ENCODE assay signal across 18 cellular contexts in the genomic region with DNA sequence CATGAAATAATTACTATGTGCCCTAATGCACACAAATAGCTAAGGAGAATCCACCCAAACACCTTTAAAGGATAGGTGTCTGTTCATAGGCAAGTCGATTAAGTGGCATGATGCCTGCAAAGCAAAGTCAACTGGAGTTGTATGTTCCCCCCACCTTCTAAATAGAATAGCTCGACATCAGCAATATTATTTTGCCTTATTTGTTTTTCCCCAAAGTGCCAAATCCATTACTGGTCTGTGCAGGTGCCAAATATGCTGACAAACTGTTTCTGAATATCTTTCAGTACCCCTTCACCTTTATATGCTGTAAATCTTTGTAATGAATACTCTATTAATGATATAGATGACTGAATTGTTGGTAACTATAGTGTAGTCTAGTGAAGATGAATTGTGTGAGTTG. TPM values are rescaled to one million over a fixed set of nuclear protein-coding genes. Genes with fewer than 3 reads are reported as not detected.
DNase-seq lines count a peak whose midpoint lies in the region; ATAC-seq and TF ChIP-seq lines count a peak whose summit lies in the region.
"Had no signal": no experiment of that assay in that cellular context is flagged by ENCODE, and none has a peak within 500 bp of the region (broad histone marks: within the 10 kb centered on the region; RNA-seq: fewer than 3 reads in every experiment).

No MANE protein-coding gene starts in this region.

- no peak overlapping the region for H3K4me2 ChIP-seq in neural progenitor cell

- no peak for TF ChIP-seq EP300 in stomach (IDR thresholded peaks at IDR 0.05)

- TF ChIP-seq CTCF in GM13977 (IDR thresholded peaks at IDR 0.05; ENCODE audit: extremely low read depth, insufficient read depth, missing control alignments): no peak
- TF ChIP-seq CTCF in dorsolateral prefrontal cortex (IDR thresholded peaks at IDR 0.05 in 54 of 56, conservative IDR thresholded peaks at IDR 0.05 in 2 of 56; ENCODE audit: low read depth in 1 of 56, partially characterized antibody in 56 of 56): no peak
- TF ChIP-seq CTCF in neural progenitor cell (IDR thresholded peaks at IDR 0.05): no peak
- TF ChIP-seq CTCF in stomach (IDR thresholded peaks at IDR 0.05): no peak
- no peak for TF ChIP-seq CTCF in RWPE1 (conservative IDR thresholded peaks at IDR 0.05; ENCODE audit: low read depth)

- H3K4me1 ChIP-seq in CD4-positive, CD25-positive, alpha-beta regulatory T cell (ENCODE audit: control insufficient read depth, insufficient read depth, low read length, poor library complexity, severe bottlenecking): peaks cover 28% of the 10 kb centered on the region
- H3K4me1 ChIP-seq in neural progenitor cell (no peaks in the 10 kb centered on the region), stomach (peaks cover 13 to 31% (median 24%) of the 10 kb centered on the region in 4 donors)

- H3K36me3 Mint-ChIP-seq in CD4-positive, CD25-positive, alpha-beta regulatory T cell: no peaks in the 10 kb centered on the region
- peaks cover 4% of the 10 kb centered on the region for H3K36me3 Mint-ChIP-seq in neural progenitor cell

- peaks cover 66% of the 10 kb centered on the region for H4K20me1 ChIP-seq in neural progenitor cell (ENCODE audit: low read depth)

- POLR2A ChIA-PET in RWPE1 (lab: Yijun Ruan, JAX; ENCODE audit: low non-redundant PET): no interaction called here

- no peak overlapping the region for H3K27ac Mint-ChIP-seq in CD4-positive, CD25-positive, alpha-beta regulatory T cell
- H3K27ac Mint-ChIP-seq in neural progenitor cell: no peak overlapping the region

- H3F3A ChIP-seq in neural progenitor cell (ENCODE audit: low read depth): peaks cover 15% of the 10 kb centered on the region

- no peak for DNase-seq in CD4-positive, CD25-positive, alpha-beta regulatory T cell
- DNase-seq in GM13977 (ENCODE audit: low spot score) (peak; percentile 20), dorsolateral prefrontal cortex (no peak), neural progenitor cell (ENCODE audit: low spot score) (no peak), stomach (no peak), SHP77 (lab: John Stamatoyannopoulos, UW) (no peak), RWPE1 (ENCODE audit: low spot score) (no peak)
- DNase-seq: amniotic stem cell, cerebellar nuclear complex, heart left ventricle, KBM-7, NCI-H2081 treated with DMSO at 0.1 percent for 48 hours, NCI-H510A had no signal

- H3K4me3 ChIP-seq in CD4-positive, CD25-positive, alpha-beta regulatory T cell (ENCODE audit: low read depth, low read length): no peak overlapping the region
- peak overlapping the region in 54 of 59 donors; percentile 0 to 77 (median 53) for H3K4me3 ChIP-seq in dorsolateral prefrontal cortex
- no peak overlapping the region for H3K4me3 ChIP-seq in neural progenitor cell
- H3K4me3 ChIP-seq in stomach: no peak overlapping the region
- H3K4me3 ChIP-seq: HAP-1, heart left ventricle had no signal

- intact Hi-C loops in dorsolateral prefrontal cortex (cut with DNase I): loop anchor here in 1 of 2 donors (5.0 kb wide), 1 partner anchor 188 kb away; no protein-coding TSS in a partner anchor
- intact Hi-C loops in stomach (cut with DNase I; ENCODE audit: low total_unique reads): no loop called here

- peak overlapping the region; percentile 69 to 93 (median 82) for H3K4me3 Mint-ChIP-seq in CD4-positive, CD25-positive, alpha-beta regulatory T cell
- H3K4me3 Mint-ChIP-seq in neural progenitor cell: peak overlapping the region; percentile 83

- H3K36me3 ChIP-seq in CD4-positive, CD25-positive, alpha-beta regulatory T cell (ENCODE audit: control insufficient read depth, insufficient read depth, low read length): no peaks in the 10 kb centered on the region
- H3K36me3 ChIP-seq in neural progenitor cell (no peaks in the 10 kb centered on the region), stomach (no peaks in the 10 kb centered on the region)
- H3K36me3 ChIP-seq: HAP-1, heart left ventricle, neutrophil had no signal

- H3K27me3 Mint-ChIP-seq in CD4-positive, CD25-positive, alpha-beta regulatory T cell: peaks cover 91% of the 10 kb centered on the region
- peaks cover 80% of the 10 kb centered on the region for H3K27me3 Mint-ChIP-seq in neural progenitor cell (ENCODE audit: insufficient read depth, low read depth)

- H3K9ac ChIP-seq in neural progenitor cell: no peak overlapping the region

- H2AFZ ChIP-seq in neural progenitor cell (replicated peaks): no peak overlapping the region

- in situ Hi-C loops in GM13977 (cut with MboI; ENCODE audit: low pct_unique_long_range_greater_than_20kb, low sequenced_read_pairs, unreplicated experiment): no loop called here

- H3K27ac ChIP-seq in CD4-positive, CD25-positive, alpha-beta regulatory T cell (ENCODE audit: insufficient read depth, low read length, poor library complexity, severe bottlenecking): no peak overlapping the region
- H3K27ac ChIP-seq in dorsolateral prefrontal cortex: peak overlapping the region in 51 of 59 donors; percentile 2 to 90 (median 74)
- no peak overlapping the region for H3K27ac ChIP-seq in neural progenitor cell
- no peak overlapping the region for H3K27ac ChIP-seq in stomach
- no peak overlapping the region for H3K27ac ChIP-seq in RWPE1
- H3K27ac ChIP-seq: heart left ventricle, neutrophil had no signal

- no peak for ATAC-seq in CD4-positive, CD25-positive, alpha-beta regulatory T cell (ENCODE audit: low read depth in 2 of 2)
- ATAC-seq: heart left ventricle had no signal

- no peak for TF ChIP-seq POLR2A in stomach (IDR thresholded peaks at IDR 0.05)

- peaks cover 3 to 9% of the 10 kb centered on the region in 2 experiments for H3K9me3 ChIP-seq in CD4-positive, CD25-positive, alpha-beta regulatory T cell (ENCODE audit: control insufficient read depth in 2 of 2, low read length in 2 of 2)
- no peaks in the 10 kb centered on the region for H3K9me3 ChIP-seq in neural progenitor cell (ENCODE audit: low read depth)
- peaks cover 0 to 17% (median 3%) of the 10 kb centered on the region in 4 donors for H3K9me3 ChIP-seq in stomach
- H3K9me3 ChIP-seq: HAP-1, heart left ventricle, neutrophil had no signal

- WGBS in stomach, 5 donors: 8 to 40% (median 28%) methylated on average over 2 of the region's 2 CpGs

- CTCF ChIA-PET in RWPE1 (lab: Yijun Ruan, JAX): no interaction called here

- H3K4me1 Mint-ChIP-seq in CD4-positive, CD25-positive, alpha-beta regulatory T cell: peaks cover 16 to 53% (median 26%) of the 10 kb centered on the region in 4 donors
- peaks cover 16% of the 10 kb centered on the region for H3K4me1 Mint-ChIP-seq in neural progenitor cell

- H3K9me3 Mint-ChIP-seq in CD4-positive, CD25-positive, alpha-beta regulatory T cell: peaks cover 0 to 5% (median 0%) of the 10 kb centered on the region in 7 donors
- H3K9me3 Mint-ChIP-seq in neural progenitor cell: peaks cover 10% of the 10 kb centered on the region
- H3K9me3 Mint-ChIP-seq: activated T-helper 2 cell treated with anti-CD3 and anti-CD28 coated beads, Interferon-gamma antibody, Interleukin-2, Interleukin-4, amounts not matched to agents 10 μg/mL and 5 μg/mL and 100 μg/mL, durations not matched to agents 14 hours and 24 hours and 36 hours had no signal

- peaks cover 76% of the 10 kb centered on the region for H3K27me3 ChIP-seq in CD4-positive, CD25-positive, alpha-beta regulatory T cell (ENCODE audit: control insufficient read depth, insufficient read depth, low read length)
- H3K27me3 ChIP-seq in dorsolateral prefrontal cortex (peaks cover 0 to 86% (median 65%) of the 10 kb centered on the region in 45 donors), neural progenitor cell (peaks cover 100% of the 10 kb centered on the region), stomach (peaks cover 53 to 100% (median 90%) of the 10 kb centered on the region in 3 donors)

- H3K79me2 ChIP-seq in neural progenitor cell (ENCODE audit: low read depth): no peaks in the 10 kb centered on the region

RNA-seq across cellular contexts. Expression of gene TBR1, which starts 8.9 kb away (rescaled TPM):
- total RNA-seq in CD4-positive, CD25-positive, alpha-beta regulatory T cell: 0.32 TPM
- not detected for polyA plus RNA-seq in CD4-positive, CD25-positive, alpha-beta regulatory T cell
- total RNA-seq in dorsolateral prefrontal cortex: 100 to 1,000 TPM in 55 of 120 experiments, 10 to 100 TPM in 65; 44.3 to 153 (median 97.3) TPM
- total RNA-seq in neural progenitor cell (ENCODE audit: low replicate concordance): 0.09 TPM in 1 of 2 replicates, not detected in the other
- not detected for total RNA-seq in stomach
- not detected for polyA plus RNA-seq in stomach
- total RNA-seq: G401, lung microvascular endothelial cell had no signal
- polyA plus RNA-seq: heart left ventricle had no signal

Comparison
In these comparisons a context has a peak if more than half of its experiments do, and no peak if none do; other contexts are left out.
1. H3K27ac ChIP-seq: peak in dorsolateral prefrontal cortex (51 of 59); none in CD4-positive, CD25-positive, alpha-beta regulatory T cell (single experiment), neural progenitor cell (single experiment), stomach (0 of 5) and RWPE1 (single experiment).
2. H3K4me3 ChIP-seq: peak in dorsolateral prefrontal cortex (54 of 59); none in CD4-positive, CD25-positive, alpha-beta regulatory T cell (single experiment), neural progenitor cell (single experiment) and stomach (0 of 4).
3. RNA of gene TBR1, which starts 8.9 kb away (total RNA-seq): 44.3 to 153 TPM in dorsolateral prefrontal cortex; 0.32 TPM in CD4-positive, CD25-positive, alpha-beta regulatory T cell (single experiment), 0.09 TPM in neural progenitor cell and not detected in stomach; every median in the first group is over 10 times any median in the second.